Comparison of ENCODE assay signal across 19 cellular contexts in the genomic region with DNA sequence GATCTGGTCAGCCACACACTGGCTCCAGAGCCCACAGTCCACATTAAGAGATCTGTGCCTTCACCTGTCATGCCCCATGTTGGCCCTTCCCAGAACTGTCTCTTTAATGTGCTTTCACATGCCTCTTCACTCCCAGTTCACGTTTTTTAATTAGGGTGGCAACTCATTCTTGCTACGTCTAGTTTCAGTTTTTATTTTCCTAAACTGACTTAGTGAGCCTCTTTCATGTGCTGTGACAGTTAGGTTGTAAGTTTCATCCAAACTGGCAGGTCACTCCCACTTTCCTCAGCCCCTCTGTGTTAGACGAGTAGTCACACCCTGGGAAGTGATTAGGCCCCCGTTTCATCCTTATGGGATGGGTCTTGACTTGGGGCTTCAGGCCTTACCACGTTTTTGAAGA.
DNase-seq lines count a peak whose midpoint lies in the region; ATAC-seq lines count a peak whose summit lies in the region.
"Had no signal": no experiment of that assay in that cellular context is flagged by ENCODE, and none has a peak within 500 bp of the region (broad histone marks: within the 10 kb centered on the region; RNA-seq: fewer than 3 reads in every experiment).

No MANE protein-coding gene starts in this region.

- DNase-seq in activated naive CD4-positive, alpha-beta T cell treated with anti-CD3 and anti-CD28 coated beads, Interleukin-2, amount 10 ng/mL, durations not matched to agents 7 days and 5 days, result peak; percentile 38
- DNase-seq in activated naive CD4-positive, alpha-beta T cell (lab: John Stamatoyannopoulos, UW), result no peak
- DNase-seq in C1 segment of cervical spinal cord (lab: John Stamatoyannopoulos, UW) (no peak), left lobe of liver (ENCODE audit: low spot score) (no peak)
- DNase-seq: cerebellar nuclear complex; endodermal cell; glutamatergic neuron; Karpas-422; left colon; NCI-H1048; NCI-H1930; NCI-H226; Peyer's patch; stimulated activated CD8-positive, alpha-beta memory T cell treated with anti-CD3 and anti-CD28 coated beads, Interleukin-4, amount 100 ng/mL, for 48 hours; T1000 had no signal

- CTCF ChIA-PET in activated naive CD4-positive, alpha-beta T cell treated with anti-CD3 and anti-CD28 coated beads, Interleukin-2, amount 10 ng/mL, durations not matched to agents 7 days and 5 days (lab: Charles Lee), result interaction anchor here (1.0 kb wide), 1 partner anchor 8 kb away, joined by 3 read pairs; no protein-coding TSS in a partner anchor

- H3K9me3 Mint-ChIP-seq in activated naive CD4-positive, alpha-beta T cell treated with anti-CD3 and anti-CD28 coated beads, Interleukin-2, amount 10 ng/mL, durations not matched to agents 7 days and 5 days, result no peaks in the 10 kb centered on the region
- H3K9me3 Mint-ChIP-seq in activated naive CD4-positive, alpha-beta T cell treated with anti-CD3 and anti-CD28 coated beads, Interleukin-2, amount 50 U/mL, for 24 hours, result peaks cover 4% of the 10 kb centered on the region
- H3K9me3 Mint-ChIP-seq in stimulated activated naive CD8-positive, alpha-beta T cell treated with anti-CD3 and anti-CD28 coated beads, Interleukin-15, Interleukin-2, amounts not matched to agents 100 ng/mL and 50 ng/mL, for 24 hours, result no peaks in the 10 kb centered on the region
- H3K9me3 Mint-ChIP-seq: endodermal cell had no signal

- H3K27me3 Mint-ChIP-seq in activated naive CD4-positive, alpha-beta T cell treated with anti-CD3 and anti-CD28 coated beads, Interleukin-2, amount 10 ng/mL, durations not matched to agents 7 days and 5 days, result no peaks in the 10 kb centered on the region
- H3K27me3 Mint-ChIP-seq in activated naive CD4-positive, alpha-beta T cell treated with anti-CD3 and anti-CD28 coated beads, Interleukin-2, amount 50 U/mL, for 24 hours, result no peaks in the 10 kb centered on the region
- no peaks in the 10 kb centered on the region for H3K27me3 Mint-ChIP-seq in stimulated activated naive CD8-positive, alpha-beta T cell treated with anti-CD3 and anti-CD28 coated beads, Interleukin-15, Interleukin-2, amounts not matched to agents 100 ng/mL and 50 ng/mL, for 24 hours

- peaks cover 62% of the 10 kb centered on the region for H3K4me1 Mint-ChIP-seq in activated naive CD4-positive, alpha-beta T cell treated with anti-CD3 and anti-CD28 coated beads, Interleukin-2, amount 10 ng/mL, durations not matched to agents 7 days and 5 days
- peaks cover 70% of the 10 kb centered on the region for H3K4me1 Mint-ChIP-seq in activated naive CD4-positive, alpha-beta T cell treated with anti-CD3 and anti-CD28 coated beads, Interleukin-2, amount 50 U/mL, for 24 hours
- H3K4me1 Mint-ChIP-seq in stimulated activated naive CD8-positive, alpha-beta T cell treated with anti-CD3 and anti-CD28 coated beads, Interleukin-15, Interleukin-2, amounts not matched to agents 100 ng/mL and 50 ng/mL, for 24 hours (ENCODE audit: low read depth), result peaks cover 53% of the 10 kb centered on the region
- H3K4me1 Mint-ChIP-seq: endodermal cell had no signal

- peak; percentile 2 for ATAC-seq in GM21528 (IDR thresholded peaks at IDR 0.05; ENCODE audit: low FRiP score, unreplicated experiment)
- no peak for ATAC-seq in GM19395 (IDR thresholded peaks at IDR 0.05; ENCODE audit: unreplicated experiment)
- no peak for ATAC-seq in left lobe of liver
- ATAC-seq: left colon had no signal

- H3K36me3 Mint-ChIP-seq in activated naive CD4-positive, alpha-beta T cell treated with anti-CD3 and anti-CD28 coated beads, Interleukin-2, amount 10 ng/mL, durations not matched to agents 7 days and 5 days, result peaks cover 12% of the 10 kb centered on the region
- H3K36me3 Mint-ChIP-seq in activated naive CD4-positive, alpha-beta T cell treated with anti-CD3 and anti-CD28 coated beads, Interleukin-2, amount 50 U/mL, for 24 hours, result peaks cover 6% of the 10 kb centered on the region
- H3K36me3 Mint-ChIP-seq in stimulated activated naive CD8-positive, alpha-beta T cell treated with anti-CD3 and anti-CD28 coated beads, Interleukin-15, Interleukin-2, amounts not matched to agents 100 ng/mL and 50 ng/mL, for 24 hours (ENCODE audit: low read depth), result no peaks in the 10 kb centered on the region

- H3K27ac Mint-ChIP-seq in activated naive CD4-positive, alpha-beta T cell treated with anti-CD3 and anti-CD28 coated beads, Interleukin-2, amount 10 ng/mL, durations not matched to agents 7 days and 5 days, result peak overlapping the region; percentile 98
- peak overlapping the region; percentile 98 for H3K27ac Mint-ChIP-seq in activated naive CD4-positive, alpha-beta T cell treated with anti-CD3 and anti-CD28 coated beads, Interleukin-2, amount 50 U/mL, for 24 hours
- H3K27ac Mint-ChIP-seq in stimulated activated naive CD8-positive, alpha-beta T cell treated with anti-CD3 and anti-CD28 coated beads, Interleukin-15, Interleukin-2, amounts not matched to agents 100 ng/mL and 50 ng/mL, for 24 hours, result peak overlapping the region; percentile 93
- H3K27ac Mint-ChIP-seq: endodermal cell had no signal

- H3K4me3 Mint-ChIP-seq in activated naive CD4-positive, alpha-beta T cell treated with anti-CD3 and anti-CD28 coated beads, Interleukin-2, amount 10 ng/mL, durations not matched to agents 7 days and 5 days, result peak overlapping the region; percentile 31
- peak overlapping the region; percentile 83 for H3K4me3 Mint-ChIP-seq in activated naive CD4-positive, alpha-beta T cell treated with anti-CD3 and anti-CD28 coated beads, Interleukin-2, amount 50 U/mL, for 24 hours
- peak overlapping the region; percentile 37 for H3K4me3 Mint-ChIP-seq in stimulated activated naive CD8-positive, alpha-beta T cell treated with anti-CD3 and anti-CD28 coated beads, Interleukin-15, Interleukin-2, amounts not matched to agents 100 ng/mL and 50 ng/mL, for 24 hours
- H3K4me3 Mint-ChIP-seq: endodermal cell had no signal

Comparison
In these comparisons a context has a peak if more than half of its experiments do, and no peak if none do; other contexts are left out.
1. H3K4me3 Mint-ChIP-seq: peak in every context shown above with its lines; median percentile 83 in activated naive CD4-positive, alpha-beta T cell treated with anti-CD3 and anti-CD28 coated beads, Interleukin-2, amount 50 U/mL, for 24 hours; 37 in stimulated activated naive CD8-positive, alpha-beta T cell treated with anti-CD3 and anti-CD28 coated beads, Interleukin-15, Interleukin-2, amounts not matched to agents 100 ng/mL and 50 ng/mL, for 24 hours; 31 in activated naive CD4-positive, alpha-beta T cell treated with anti-CD3 and anti-CD28 coated beads, Interleukin-2, amount 10 ng/mL, durations not matched to agents 7 days and 5 days.